ENCODE assay signal across 20 cellular contexts in genomic region chr7:115618676-115619075, GRCh38.
DNase-seq lines count a peak whose midpoint lies in the region; ATAC-seq and TF ChIP-seq lines count a peak whose summit lies in the region.
"Had no signal": no experiment of that assay in that cellular context is flagged by ENCODE, and none has a peak within 500 bp of the region (broad histone marks: within the 10 kb centered on the region; RNA-seq: fewer than 3 reads in every experiment).

No MANE protein-coding gene starts in this region.

- no peaks in the 10 kb centered on the region for H3K9me3 ChIP-seq in fibroblast of lung (ENCODE audit: control insufficient read depth, insufficient read depth, low read depth, low read length)
- H3K9me3 ChIP-seq: lower lobe of right lung, tibial nerve had no signal

- no peak overlapping the region for H3K9ac ChIP-seq in fibroblast of lung (ENCODE audit: insufficient read depth, low read length)

- TF ChIP-seq CTCF in fibroblast of lung (conservative IDR thresholded peaks at IDR 0.05 in 1 of 2, IDR thresholded peaks at IDR 0.05 in 1 of 2; ENCODE audit: low read depth in 1 of 2, low read length in 2 of 2), result no peak
- no peak for TF ChIP-seq CTCF in retinal pigment epithelial cell (conservative IDR thresholded peaks at IDR 0.05; ENCODE audit: low read depth, low read length)

- no peaks in the 10 kb centered on the region for H3K27me3 ChIP-seq in fibroblast of lung (ENCODE audit: control insufficient read depth, insufficient read depth, low read length)
- H3K27me3 ChIP-seq: cardiac muscle cell, tibial nerve had no signal

- H3K4me3 ChIP-seq in fibroblast of lung (replicated peaks in 1 of 4; ENCODE audit: control extremely low read depth in 1 of 4, insufficient read depth in 1 of 4, low read depth in 3 of 4, low read length in 4 of 4), result no peak overlapping the region
- H3K4me3 ChIP-seq in retinal pigment epithelial cell (ENCODE audit: low read length), result no peak overlapping the region
- H3K4me3 ChIP-seq: cardiac muscle cell, lower lobe of right lung, tibial nerve had no signal

- DNase-seq in EL, result peak; percentile 66
- peak; percentile 92 for DNase-seq in NCI-H226
- peak; percentile 86 to 94 for DNase-seq in fibroblast of lung (ENCODE audit: low read depth in 2 of 2)
- peak; percentile 18 for DNase-seq in retinal pigment epithelial cell (ENCODE audit: low read depth)
- DNase-seq in pons (ENCODE audit: low spot score), result no peak
- no peak for DNase-seq in germinal center (ENCODE audit: low spot score)
- DNase-seq: activated B cell treated with CpG ODN at 0.5 μM for 24 hours; DMS53; effector memory CD4-positive, alpha-beta T cell; lower lobe of right lung; natural killer cell; NCI-H146; SIG-M5; T-helper 2 cell had no signal

- H3K79me2 ChIP-seq in fibroblast of lung (ENCODE audit: control insufficient read depth, insufficient read depth, low read length), result no peaks in the 10 kb centered on the region

- H4K20me1 ChIP-seq in fibroblast of lung (ENCODE audit: control insufficient read depth, extremely low read depth, insufficient read depth, low read length), result no peaks in the 10 kb centered on the region

- H3K27ac ChIP-seq in fibroblast of lung (ENCODE audit: insufficient read depth, low read length), result no peak overlapping the region
- H3K27ac ChIP-seq: cardiac muscle cell, lower lobe of right lung, tibial nerve had no signal

- H3K36me3 ChIP-seq in fibroblast of lung (ENCODE audit: control insufficient read depth, insufficient read depth, low read length), result no peaks in the 10 kb centered on the region
- H3K36me3 ChIP-seq: cardiac muscle cell, lower lobe of right lung, tibial nerve had no signal

- no peak overlapping the region for H3K4me2 ChIP-seq in fibroblast of lung (ENCODE audit: extremely low read depth, insufficient read depth, low read length)

- ATAC-seq in GM21360 (IDR thresholded peaks at IDR 0.05; ENCODE audit: unreplicated experiment) (no peak), GM21515 (IDR thresholded peaks at IDR 0.05; ENCODE audit: unreplicated experiment) (no peak)
- ATAC-seq: HCT116; lower lobe of right lung; natural killer cell; stimulated activated memory B cell treated with anti-CD40 and anti-IgM and Interleukin-4, amounts not matched to agents 10 μg/mL and 1 μg/mL and 100 μg/mL, for 72 hours had no signal

- H2AFZ ChIP-seq in fibroblast of lung (ENCODE audit: low read length), result no peak overlapping the region

- peaks cover 4% of the 10 kb centered on the region for H3K4me1 ChIP-seq in fibroblast of lung (ENCODE audit: control insufficient read depth, extremely low read depth, insufficient read depth, low read length)
- H3K4me1 ChIP-seq: lower lobe of right lung, tibial nerve had no signal

Comparison
In these comparisons a context has a peak if more than half of its experiments do, and no peak if none do; other contexts are left out.
1. DNase-seq: peak in EL (single experiment), NCI-H226 (single experiment), fibroblast of lung (2 of 2) and retinal pigment epithelial cell (single experiment); none in pons (single experiment) and germinal center (single experiment).